In the genomic region with DNA sequence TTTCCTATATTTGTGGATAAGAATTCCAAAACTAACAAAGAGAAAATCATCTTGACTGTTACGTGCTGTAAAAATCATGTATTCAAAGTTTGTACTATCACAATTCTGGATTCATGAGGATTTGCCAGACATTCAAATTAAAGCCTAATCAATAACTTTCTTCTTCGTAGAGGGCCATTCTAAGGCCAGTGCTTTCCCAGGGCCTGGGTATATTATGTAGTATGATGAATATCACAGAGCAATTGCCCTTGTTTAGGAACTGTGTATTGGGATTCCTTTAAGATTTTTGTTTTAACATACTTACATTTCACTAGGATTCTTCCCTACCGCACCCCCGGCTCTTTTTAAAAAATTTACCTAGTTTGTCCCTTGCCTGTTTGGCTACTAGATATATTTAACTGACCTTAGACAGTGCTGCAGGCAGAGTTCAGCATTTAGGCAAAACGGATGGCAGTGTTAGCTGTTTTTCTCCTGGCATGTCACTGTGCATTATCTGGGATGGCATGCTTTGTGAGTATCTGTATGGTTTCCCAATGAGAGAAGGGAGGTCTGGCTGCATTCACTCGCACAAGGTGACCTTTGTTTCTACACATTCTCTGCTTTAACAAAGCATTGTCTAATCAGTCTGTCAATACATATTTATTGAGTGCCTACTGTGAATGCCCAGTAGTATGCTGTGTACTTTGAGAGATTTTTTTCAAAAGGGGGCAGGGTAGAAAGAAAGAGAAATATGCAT, we compare ENCODE assay signal across 14 cellular contexts.
DNase-seq lines count a peak whose midpoint lies in the region; ATAC-seq, FAIRE-seq and TF ChIP-seq lines count a peak whose summit lies in the region.
"Had no signal": no experiment of that assay in that cellular context is flagged by ENCODE, and none has a peak within 500 bp of the region (broad histone marks: within the 10 kb centered on the region; RNA-seq: fewer than 3 reads in every experiment).

No MANE protein-coding gene starts in this region.

- H4K20me1 ChIP-seq in H9 (ENCODE audit: control insufficient read depth, insufficient read depth, insufficient read length) (no peaks in the 10 kb centered on the region), SK-N-SH (ENCODE audit: insufficient read depth) (no peaks in the 10 kb centered on the region; the same call in 1 of the 2 replicates)

- WGBS in H9 (ENCODE audit: extremely low coverage, insufficient read length, low lambda C conversion rate): no CpG with 5 or more reads among the region's 6 CpGs
- 53% methylated on average over 6 of the region's 6 CpGs for WGBS in SK-N-SH (ENCODE audit: low lambda C conversion rate)
- WGBS in heart right ventricle, 2 donors: 41 to 53% methylated on average over 6 of the region's 6 CpGs
- 13% methylated on average over 6 of the region's 6 CpGs for WGBS in pancreas, 2 donors
- 62 to 64% methylated on average over 6 of the region's 6 CpGs for WGBS in lower leg skin, 2 donors

- no peak overlapping the region for H2BK20ac ChIP-seq in H9 (ENCODE audit: low read depth, low read length, poor library complexity, severe bottlenecking)

- no peaks in the 10 kb centered on the region for H3K27me3 Mint-ChIP-seq in H9 (ENCODE audit: low read depth)

- H3K4me3 ChIP-seq in SK-N-SH (ENCODE audit: low read depth in 2 of 2, low read length in 1 of 2): no peak overlapping the region
- no peak overlapping the region for H3K4me3 ChIP-seq in heart right ventricle
- H3K4me3 ChIP-seq in pancreas: no peak overlapping the region
- no peak overlapping the region for H3K4me3 ChIP-seq in lower leg skin (ENCODE audit: low read depth, poor library complexity, severe bottlenecking)
- H3K4me3 ChIP-seq in left lung: no peak overlapping the region
- H3K4me3 ChIP-seq: ovary, thoracic aorta had no signal

- POLR2A ChIA-PET in SK-N-SH (lab: Yijun Ruan, JAX): no interaction called here

- no peak overlapping the region for H2AFZ ChIP-seq in H9 (ENCODE audit: low read length)
- no peak overlapping the region for H2AFZ ChIP-seq in SK-N-SH (ENCODE audit: low read depth)

- no peak overlapping the region for H3K4ac ChIP-seq in H9 (ENCODE audit: low read depth, low read length)

- H3K4me2 ChIP-seq in H9 (ENCODE audit: insufficient read depth, insufficient read length, low read length) (no peak overlapping the region), SK-N-SH (0 out of 2 replicates have a peak overlapping the region, but pooled peaks have one; percentile 22)

- H3K4me1 ChIP-seq in H9 (ENCODE audit: insufficient read depth, low read length): peaks cover 2% of the 10 kb centered on the region; the same call in 1 of the 2 replicates
- H3K4me1 ChIP-seq in SK-N-SH (ENCODE audit: control insufficient read depth in 1 of 2, insufficient read depth in 2 of 2, low read depth in 1 of 2, low read length in 1 of 2): peaks cover 0 to 20% of the 10 kb centered on the region in 2 experiments; a peak in 3 of 4 replicates
- peaks cover 0 to 31% (median 18%) of the 10 kb centered on the region in 9 donors for H3K4me1 ChIP-seq in heart right ventricle
- H3K4me1 ChIP-seq in pancreas: peaks cover 0 to 23% (median 17%) of the 10 kb centered on the region in 3 donors
- peaks cover 0 to 12% of the 10 kb centered on the region in 2 donors for H3K4me1 ChIP-seq in left lung

- no peak overlapping the region for H4K5ac ChIP-seq in H9 (ENCODE audit: insufficient read length, low read depth, low read length)

- H3K18ac ChIP-seq in H9 (ENCODE audit: insufficient read length, low read depth, low read length): no peak overlapping the region

- TF ChIP-seq POLR2A in lower leg skin (IDR thresholded peaks at IDR 0.05): no peak

- ATAC-seq in heart right ventricle (peak in 6 of 8 donors; percentile 53 to 94 (median 82)), pancreas (peak in 3 of 4 donors; percentile 70 to 77 (median 76)), HG02981 (IDR thresholded peaks at IDR 0.05; ENCODE audit: unreplicated experiment) (no peak), left lung (no peak), HG02571 (IDR thresholded peaks at IDR 0.05; ENCODE audit: unreplicated experiment) (no peak)

- no peak overlapping the region for H4K91ac ChIP-seq in H9 (ENCODE audit: insufficient read length, low read depth, low read length)

- H3T11ph ChIP-seq in H9 (ENCODE audit: low read length): no peak overlapping the region

- TF ChIP-seq RAD21 in SK-N-SH (IDR thresholded peaks at IDR 0.05; ENCODE audit: low read length): no peak

- no peak overlapping the region for H2BK15ac ChIP-seq in H9 (ENCODE audit: low read depth, low read length)

- TF ChIP-seq CTCF in H9 (conservative IDR thresholded peaks at IDR 0.05) (no peak), SK-N-SH (IDR thresholded peaks at IDR 0.05) (no peak), heart right ventricle (IDR thresholded peaks at IDR 0.05) (no peak), pancreas (IDR thresholded peaks at IDR 0.05) (no peak), lower leg skin (IDR thresholded peaks at IDR 0.05) (no peak), left lung (IDR thresholded peaks at IDR 0.05) (no peak)

- no peak overlapping the region for H2BK12ac ChIP-seq in H9 (ENCODE audit: insufficient read length, low read depth, low read length)

- no peaks in the 10 kb centered on the region for H3K9me3 ChIP-seq in H9 (ENCODE audit: control insufficient read depth, low read depth, low read length)
- H3K9me3 ChIP-seq in SK-N-SH: peaks cover 14% of the 10 kb centered on the region
- H3K9me3 ChIP-seq in heart right ventricle: peaks cover 0 to 18% (median 13%) of the 10 kb centered on the region in 11 donors
- H3K9me3 ChIP-seq in pancreas: no peaks in the 10 kb centered on the region
- peaks cover 0 to 15% of the 10 kb centered on the region in 2 donors for H3K9me3 ChIP-seq in left lung
- H3K9me3 ChIP-seq: ovary had no signal

- H3K27ac ChIP-seq in H9 (ENCODE audit: insufficient read length, low read depth, low read length) (peak overlapping the region; percentile 47), SK-N-SH (ENCODE audit: low read depth in 2 of 2, low read length in 1 of 2) (peak overlapping the region; percentile 6 to 83; a peak in 3 of 4 replicates), heart right ventricle (peak overlapping the region; percentile 6 to 72 (median 60)), pancreas (peak overlapping the region in 1 of 4 donors; percentile 22), left lung (no peak overlapping the region)
- H3K27ac ChIP-seq: thoracic aorta had no signal

- H3K36me3 ChIP-seq in SK-N-SH (replicated peaks in 1 of 2; ENCODE audit: control insufficient read depth in 1 of 2, insufficient read depth in 2 of 2, low read length in 1 of 2): peaks cover 0 to 16% of the 10 kb centered on the region in 2 experiments
- peaks cover 0 to 8% (median 0%) of the 10 kb centered on the region in 9 donors for H3K36me3 ChIP-seq in heart right ventricle
- no peaks in the 10 kb centered on the region for H3K36me3 ChIP-seq in pancreas
- no peaks in the 10 kb centered on the region for H3K36me3 ChIP-seq in left lung
- H3K36me3 ChIP-seq: ovary, thoracic aorta had no signal

- no peak overlapping the region for H3K56ac ChIP-seq in H9 (ENCODE audit: insufficient read length, low read depth, low read length)

- no peak overlapping the region for H2BK120ac ChIP-seq in H9 (ENCODE audit: low read depth, low read length, poor library complexity, severe bottlenecking)

- H2BK5ac ChIP-seq in H9 (ENCODE audit: insufficient read length, low read length): no peak overlapping the region

- no peaks in the 10 kb centered on the region for H3K23me2 ChIP-seq in H9 (ENCODE audit: insufficient read length, low read depth, low read length, poor library complexity, severe bottlenecking)

- H3F3A ChIP-seq in SK-N-SH (replicated peaks; ENCODE audit: insufficient read depth): peaks cover 4% of the 10 kb centered on the region

- FAIRE-seq in pancreas (lab: Jason Lieb, UNC): no peak
- FAIRE-seq: keratinocyte had no signal

- peaks cover 2% of the 10 kb centered on the region; the same call in 1 of the 2 replicates for H3K79me2 ChIP-seq in H9 (ENCODE audit: insufficient read depth, low read length)
- H3K79me2 ChIP-seq in SK-N-SH (ENCODE audit: insufficient read depth): peaks cover 66% of the 10 kb centered on the region

- H3K4me3 Mint-ChIP-seq in H9: peak overlapping the region in 1 of 2 experiments; percentile 52; a peak in 3 of 5 replicates
- H3K4me3 Mint-ChIP-seq: T-helper 2 cell treated with Interferon-gamma antibody and Interleukin-4, amounts not matched to agents 5 μg/mL and 100 μg/mL, for 36 hours had no signal

- no peak for DNase-seq in H9
- DNase-seq in SK-N-SH: peak; percentile 67
- DNase-seq in heart right ventricle: peak in 1 of 2 donors; percentile 33
- no peak for DNase-seq in pancreas
- no peak for DNase-seq in lower leg skin (ENCODE audit: low spot score in 2 of 2)
- no peak for DNase-seq in left lung
- DNase-seq: HCEC 1CT; NK-92 treated with Interleukin-12 subunit alpha and Interleukin-12 subunit beta, amount 100 ng/mL, for 24 hours; ovary had no signal

- H3K27ac Mint-ChIP-seq in H9: peak overlapping the region; percentile 81 to 97 (median 86)
- H3K27ac Mint-ChIP-seq: T-helper 2 cell treated with Interferon-gamma antibody and Interleukin-4, amounts not matched to agents 5 μg/mL and 100 μg/mL, for 36 hours had no signal

- peaks cover 50 to 66% of the 10 kb centered on the region in 2 experiments for H3K4me1 Mint-ChIP-seq in H9

- H2AK5ac ChIP-seq in H9 (ENCODE audit: insufficient read length, low read length): no peak overlapping the region

- no peak overlapping the region for H4K8ac ChIP-seq in H9 (replicated peaks; ENCODE audit: insufficient read length, low read depth, low read length)

- no peaks in the 10 kb centered on the region for H3K9me2 ChIP-seq in SK-N-SH

- H3K79me1 ChIP-seq in H9 (ENCODE audit: insufficient read depth, low read depth, low read length, poor library complexity, severe bottlenecking): no peaks in the 10 kb centered on the region

- H3K9ac ChIP-seq in H9 (ENCODE audit: extremely low read depth, insufficient read length, low read length) (peak overlapping the region; percentile 3), SK-N-SH (0 out of 2 replicates have a peak overlapping the region, but pooled peaks have one; percentile 0)

- H3K14ac ChIP-seq in H9 (ENCODE audit: insufficient read depth, low read length): no peak overlapping the region

- intact Hi-C loops in heart right ventricle (cut with DNase I): loop anchor here in 1 of 10 donors (10.0 kb wide), 1 partner anchor 59 kb away; a partner anchor contains a TSS
- intact Hi-C loops in pancreas (cut with DNase I): no loop called here
- intact Hi-C loops in lower leg skin (cut with DNase I; ENCODE audit: low total_unique reads): no loop called here
- intact Hi-C loops in left lung (cut with DNase I): no loop called here

- H3K23ac ChIP-seq in H9 (ENCODE audit: insufficient read length, low read depth, low read length): no peak overlapping the region

- H3K9me3 Mint-ChIP-seq in H9: peaks cover 13 to 17% of the 10 kb centered on the region in 2 experiments

- CTCF ChIA-PET in SK-N-SH (lab: Yijun Ruan, JAX): interaction anchor here (1.3 to 2.0 kb wide), 3 partner anchors 12 to 105 kb away, joined by 3 to 10 read pairs (median 4); a partner anchor contains a TSS

- no peaks in the 10 kb centered on the region for H3K27me3 ChIP-seq in H9 (ENCODE audit: insufficient read depth, low read length)
- H3K27me3 ChIP-seq in SK-N-SH (ENCODE audit: insufficient read depth): no peaks in the 10 kb centered on the region
- H3K27me3 ChIP-seq in heart right ventricle: no peaks in the 10 kb centered on the region
- no peaks in the 10 kb centered on the region for H3K27me3 ChIP-seq in pancreas
- H3K27me3 ChIP-seq in left lung: no peaks in the 10 kb centered on the region
- H3K27me3 ChIP-seq: ovary had no signal

- peaks cover 12 to 16% (median 13%) of the 10 kb centered on the region in 3 experiments for H3K36me3 Mint-ChIP-seq in H9 (ENCODE audit: insufficient read depth in 1 of 3, low read depth in 3 of 3)

- peak in 1 of 2 experiments; percentile 51; a peak in 1 of 4 replicates for TF ChIP-seq EP300 in SK-N-SH (IDR thresholded peaks at IDR 0.05; ENCODE audit: borderline replicate concordance in 1 of 2, low read depth in 1 of 2, low read length in 1 of 2)

Comparison
In these comparisons a context has a peak if more than half of its experiments do, and no peak if none do; other contexts are left out.
1. H3K27ac ChIP-seq: peak in H9 (single experiment), SK-N-SH (2 of 2) and heart right ventricle (10 of 10); none in left lung (0 of 2).
2. ATAC-seq: peak in heart right ventricle (6 of 8) and pancreas (3 of 4); none in HG02981 (single experiment), left lung (single experiment) and HG02571 (single experiment).